8 cellular contexts compared by ENCODE assay signal in the genomic region with DNA sequence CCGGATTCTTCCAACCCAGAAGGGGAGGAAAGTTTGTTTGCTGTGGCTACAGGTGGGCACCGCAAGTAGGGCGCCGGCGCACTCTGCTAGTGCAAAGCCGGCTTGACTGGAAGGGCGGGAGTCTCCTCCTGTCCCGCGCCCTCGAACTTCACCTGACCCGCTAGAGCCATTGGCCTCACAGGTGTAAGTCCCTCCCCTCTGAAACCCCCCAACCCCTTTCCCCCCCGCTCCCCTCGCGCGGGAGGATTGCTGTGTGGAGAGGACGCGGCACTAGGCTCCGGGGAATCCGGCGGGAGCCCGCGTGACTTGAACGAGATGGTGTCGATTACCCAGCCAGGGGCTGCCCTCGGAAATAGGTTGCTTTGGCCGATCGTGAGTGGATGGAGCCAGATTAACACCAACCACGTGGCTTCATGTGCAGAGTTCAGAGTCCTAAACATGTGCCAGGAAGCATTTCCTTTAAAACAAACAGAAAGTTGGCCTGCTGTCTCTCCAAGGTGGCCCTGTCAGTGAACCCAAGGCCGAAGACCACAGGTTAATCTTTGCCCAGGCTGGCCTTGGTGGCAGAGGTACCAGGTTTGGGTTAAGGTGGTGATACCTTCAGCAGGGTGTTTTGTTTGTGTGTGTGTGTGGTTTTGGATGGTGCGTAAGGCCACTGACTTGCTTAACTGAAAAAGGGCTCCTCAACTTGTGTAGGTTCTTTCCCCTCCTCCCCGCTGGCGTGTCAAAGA. TPM values are rescaled to one million over a fixed set of nuclear protein-coding genes. Genes with fewer than 3 reads are reported as not detected.
DNase-seq lines count a peak whose midpoint lies in the region; ATAC-seq and TF ChIP-seq lines count a peak whose summit lies in the region.

No MANE protein-coding gene starts in this region.

- H3K36me3 Mint-ChIP-seq in nephron (ENCODE audit: low read depth): no peaks in the 10 kb centered on the region

- peaks cover 9% of the 10 kb centered on the region for H3K27me3 Mint-ChIP-seq in nephron (ENCODE audit: low read depth)
- H3K27me3 Mint-ChIP-seq in stimulated activated naive CD8-positive, alpha-beta T cell treated with anti-CD3 and anti-CD28 coated beads, Interleukin-15, amount 100 ng/mL, for 72 hours: no peaks in the 10 kb centered on the region

- H3K4me3 Mint-ChIP-seq in nephron: peak overlapping the region; percentile 95 to 98 (median 97)
- H3K4me3 Mint-ChIP-seq in stimulated activated naive CD8-positive, alpha-beta T cell treated with anti-CD3 and anti-CD28 coated beads, Interleukin-15, amount 100 ng/mL, for 72 hours: peak overlapping the region; percentile 90 to 99

- H3K27ac Mint-ChIP-seq in nephron: peak overlapping the region in 2 of 3 experiments; percentile 45 to 60
- H3K27ac Mint-ChIP-seq in stimulated activated naive CD8-positive, alpha-beta T cell treated with anti-CD3 and anti-CD28 coated beads, Interleukin-15, amount 100 ng/mL, for 72 hours: peak overlapping the region; percentile 96 to 97

- peaks cover 9% of the 10 kb centered on the region for H3K4me1 Mint-ChIP-seq in nephron
- H3K4me1 Mint-ChIP-seq in stimulated activated naive CD8-positive, alpha-beta T cell treated with anti-CD3 and anti-CD28 coated beads, Interleukin-15, amount 100 ng/mL, for 72 hours: peaks cover 38% of the 10 kb centered on the region

- peak in 1 of 3 experiments; percentile 0 for TF ChIP-seq CTCF in nephron (IDR thresholded peaks at IDR 0.05; ENCODE audit: unreplicated experiment in 3 of 3)

- peak; percentile 20 for ATAC-seq in GM18861 (IDR thresholded peaks at IDR 0.05; ENCODE audit: unreplicated experiment)
- ATAC-seq in HG03354 (IDR thresholded peaks at IDR 0.05; ENCODE audit: poor library complexity, severe bottlenecking, unreplicated experiment): peak; percentile 26
- peak; percentile 53 for ATAC-seq in stimulated activated naive CD8-positive, alpha-beta T cell treated with anti-CD3 and anti-CD28 coated beads, Interleukin-15, amount 100 ng/mL, for 72 hours
- no peak for ATAC-seq in GM19397 (IDR thresholded peaks at IDR 0.05; ENCODE audit: unreplicated experiment)

- peak; percentile 56 to 60 for DNase-seq in activated CD4-positive, alpha-beta T cell treated with anti-CD3 and anti-CD28 coated beads for 24 hours (ENCODE audit: low read depth in 2 of 2)
- DNase-seq in effector CD4-positive, alpha-beta T cell: peak; percentile 63
- peak; percentile 75 to 89 for DNase-seq in stimulated activated naive CD8-positive, alpha-beta T cell treated with anti-CD3 and anti-CD28 coated beads, Interleukin-15, amount 100 ng/mL, for 72 hours
- DNase-seq in SK-N-DZ (ENCODE audit: low spot score): no peak

- no peaks in the 10 kb centered on the region for H3K9me3 Mint-ChIP-seq in nephron
- H3K9me3 Mint-ChIP-seq in stimulated activated naive CD8-positive, alpha-beta T cell treated with anti-CD3 and anti-CD28 coated beads, Interleukin-15, amount 100 ng/mL, for 72 hours: no peaks in the 10 kb centered on the region

RNA-seq across cellular contexts. Expression of a gene that starts 1.0 kb away (rescaled TPM):
- 0.05 TPM in 1 of 2 replicates, not detected in the other for polyA plus RNA-seq in SK-N-DZ (2014; cell fraction: cytosol; rRNA removed)
- polyA plus RNA-seq in SK-N-DZ (2014; cell fraction: nucleus; rRNA removed): not detected in 2 replicates
